ENCODE assay signal across 1 cellular context in the genomic region with DNA sequence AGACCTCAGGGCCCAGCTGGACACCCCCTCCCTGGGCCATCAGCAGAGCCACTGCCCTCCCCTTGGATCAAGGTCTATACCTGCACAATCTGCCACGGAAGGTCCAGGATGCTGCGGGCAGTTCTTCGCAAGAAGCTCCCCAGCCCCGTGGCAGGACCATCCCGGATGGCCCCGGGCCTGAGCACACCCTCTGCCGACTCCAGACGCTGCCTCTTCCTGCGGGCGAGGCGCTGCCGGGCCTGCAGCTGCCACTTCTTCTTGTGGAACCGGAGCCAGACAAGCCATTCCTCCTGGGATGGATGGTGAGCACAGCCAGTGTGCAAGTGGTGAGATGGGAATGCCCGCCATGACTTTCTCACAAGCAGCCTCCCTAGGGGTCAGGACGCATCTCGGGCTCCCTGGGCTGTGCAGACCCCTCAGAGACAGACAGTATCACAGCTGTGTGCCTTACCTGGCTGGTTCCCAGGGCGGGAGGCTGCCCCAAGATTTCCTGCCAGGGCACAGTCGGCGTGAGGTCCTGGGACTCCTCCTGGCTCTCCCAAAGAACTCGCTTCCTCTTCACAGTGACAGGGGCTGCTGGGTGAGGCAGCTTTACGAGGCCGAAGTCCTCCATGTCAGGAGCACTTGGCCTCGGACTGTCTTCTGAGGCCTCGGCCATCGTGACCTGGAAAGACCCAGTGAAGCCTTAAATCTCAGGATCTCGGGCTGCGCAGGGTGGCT.
TF ChIP-seq lines count a peak whose summit lies in the region.

No MANE protein-coding gene starts in this region.

TF ChIP-seq in HCT116, 20 proteins besides CTCF, POLR2A, EP300 and RAD21:
- TF ChIP-seq EZH2 (IDR thresholded peaks at IDR 0.05) (no peak), EZH2phosphoT487 (IDR thresholded peaks at IDR 0.05; ENCODE audit: borderline replicate concordance) (no peak)
